In the genomic region with DNA sequence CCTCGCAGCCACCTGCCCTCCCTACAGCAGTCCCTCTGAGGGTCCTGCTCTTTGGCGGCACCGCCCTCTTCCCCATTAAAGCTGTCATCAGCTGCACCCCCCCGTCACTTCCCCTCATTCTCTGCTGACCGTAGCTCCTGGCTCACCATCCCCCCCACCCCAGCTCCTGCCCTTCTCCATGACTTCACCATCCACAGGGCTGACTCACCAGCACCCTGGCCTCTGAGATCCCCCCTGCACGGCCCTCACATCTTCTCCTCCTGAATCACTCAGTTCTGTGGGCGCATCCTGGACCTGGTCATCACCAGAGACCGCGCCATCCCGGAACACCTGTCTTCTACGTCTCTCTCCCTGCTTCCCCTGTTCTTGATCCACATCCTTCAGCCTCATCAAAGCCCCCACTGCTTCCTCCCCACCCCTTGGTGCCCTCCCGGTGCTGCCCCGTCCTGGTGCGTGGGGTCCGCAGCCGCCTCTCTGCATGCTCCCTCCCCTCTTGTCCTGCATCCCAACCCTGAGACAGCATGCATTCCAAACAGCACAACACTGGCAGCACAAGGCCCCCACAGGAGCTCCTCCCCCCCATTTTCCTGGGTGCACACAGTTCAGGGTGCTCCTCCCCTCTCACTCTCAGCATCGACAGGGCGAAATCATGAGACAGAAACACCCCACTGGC, we compare ENCODE assay signal across 24 cellular contexts. TPM values are rescaled to one million over a fixed set of nuclear protein-coding genes. Genes with fewer than 3 reads are reported as not detected.
DNase-seq lines count a peak whose midpoint lies in the region; ATAC-seq, FAIRE-seq and TF ChIP-seq lines count a peak whose summit lies in the region.
"Had no signal": no experiment of that assay in that cellular context is flagged by ENCODE, and none has a peak within 500 bp of the region (broad histone marks: within the 10 kb centered on the region; RNA-seq: fewer than 3 reads in every experiment).

No MANE protein-coding gene starts in this region.

- H3K4me2 ChIP-seq in HepG2 (ENCODE audit: low read depth, low read length) (no peak overlapping the region), astrocyte (ENCODE audit: low read length) (peak overlapping the region; percentile 66)
- H3K4me2 ChIP-seq: hepatocyte had no signal

- peak in 2 of 3 donors; percentile 26 to 49 for DNase-seq in right lobe of liver
- no peak for DNase-seq in HepG2 (ENCODE audit: low spot score)
- DNase-seq in astrocyte (ENCODE audit: low read depth): peak; percentile 65
- DNase-seq in kidney epithelial cell (ENCODE audit: low read depth): peak; percentile 26
- peak; percentile 89 for DNase-seq in urothelium cell line (ENCODE audit: low spot score)
- no peak for DNase-seq in DMS 273 (lab: John Stamatoyannopoulos, UW; ENCODE audit: unreplicated experiment)
- DNase-seq in GM10248 (ENCODE audit: extremely low spot score): no peak
- DNase-seq: activated CD4-positive, alpha-beta T cell treated with anti-CD3 and anti-CD28 coated beads for 4 hours; activated T-cell treated with anti-CD3 and anti-CD28 coated beads, Interleukin-2, amount 50 U/mL, for 24 hours; amniotic stem cell; cortex of kidney; NCI-H2081 treated with DMSO at 0.1 percent for 48 hours; NCI-H748 treated with DMSO at 0.1 percent for 48 hours; RPMI8226; stimulated activated CD4-positive, alpha-beta T cell treated with anti-CD3 and anti-CD28 coated beads, Interleukin-4, amount 100 ng/mL, for 4 hours had no signal

- no peaks in the 10 kb centered on the region for H3K9me3 ChIP-seq in right lobe of liver
- no peaks in the 10 kb centered on the region for H3K9me3 ChIP-seq in HepG2 (ENCODE audit: low read length)
- no peaks in the 10 kb centered on the region for H3K9me3 ChIP-seq in astrocyte (ENCODE audit: insufficient read depth, low read depth, low read length)
- H3K9me3 ChIP-seq: Caco-2, esophagus muscularis mucosa had no signal

- peaks cover 6% of the 10 kb centered on the region for H3K27me3 Mint-ChIP-seq in astrocyte (ENCODE audit: low read depth, unreplicated experiment)
- H3K27me3 Mint-ChIP-seq: activated T-cell treated with anti-CD3 and anti-CD28 coated beads, Interleukin-2, amount 50 U/mL, for 24 hours had no signal

- H3K9ac ChIP-seq in HepG2 (ENCODE audit: insufficient read depth, low read depth, low read length) (no peak overlapping the region), astrocyte (ENCODE audit: low read length) (peak overlapping the region; percentile 31)

- TF ChIP-seq EP300 in HepG2 (IDR thresholded peaks at IDR 0.05; ENCODE audit: low read depth in 2 of 2, low read length in 2 of 2) (no peak), HepG2 (CRISPR knock-in tag; IDR thresholded peaks at IDR 0.05; ENCODE audit: borderline replicate concordance) (no peak)

- no peak overlapping the region for H3K4me3 ChIP-seq in right lobe of liver
- H3K4me3 ChIP-seq in HepG2 (replicated peaks in 1 of 3; ENCODE audit: insufficient read depth in 1 of 3, low read depth in 2 of 3, low read length in 3 of 3): no peak overlapping the region
- no peak overlapping the region for H3K4me3 ChIP-seq in astrocyte (ENCODE audit: insufficient read depth, low read depth, low read length)
- no peak overlapping the region for H3K4me3 ChIP-seq in kidney epithelial cell (ENCODE audit: low read depth, low read length)
- H3K4me3 ChIP-seq: esophagus muscularis mucosa, hepatocyte had no signal

- no peak overlapping the region for H3K27ac ChIP-seq in right lobe of liver
- no peak overlapping the region for H3K27ac ChIP-seq in HepG2 (ENCODE audit: extremely low read length, insufficient read depth, low read length)
- H3K27ac ChIP-seq in astrocyte (ENCODE audit: low read depth, low read length): peak overlapping the region; percentile 38
- H3K27ac ChIP-seq: esophagus muscularis mucosa, hepatocyte had no signal

- peak overlapping the region; percentile 75 for H3K27ac Mint-ChIP-seq in astrocyte (ENCODE audit: unreplicated experiment)
- H3K27ac Mint-ChIP-seq: activated T-cell treated with anti-CD3 and anti-CD28 coated beads, Interleukin-2, amount 50 U/mL, for 24 hours; nephron; type B pancreatic cell had no signal

- H3K4me1 Mint-ChIP-seq in astrocyte (ENCODE audit: low read depth, unreplicated experiment): peaks cover 18% of the 10 kb centered on the region

- H3K9me3 Mint-ChIP-seq in astrocyte (ENCODE audit: unreplicated experiment): peaks cover 2% of the 10 kb centered on the region
- H3K9me3 Mint-ChIP-seq: activated T-cell treated with anti-CD3 and anti-CD28 coated beads, Interleukin-2, amount 50 U/mL, for 24 hours; nephron; type B pancreatic cell had no signal

- no peaks in the 10 kb centered on the region for H3K79me2 ChIP-seq in HepG2 (ENCODE audit: insufficient read depth, low read length)
- no peaks in the 10 kb centered on the region for H3K79me2 ChIP-seq in astrocyte (ENCODE audit: insufficient read depth, low read length)
- H3K79me2 ChIP-seq: hepatocyte had no signal

- 51% methylated on average over 17 of the region's 18 CpGs for WGBS in right lobe of liver (ENCODE audit: insufficient coverage, low coverage, low lambda C conversion rate, missing lambda C conversion rate)
- WGBS in HepG2 (ENCODE audit: low lambda C conversion rate): 36% methylated on average over 18 of the region's 18 CpGs

- H3K27me3 ChIP-seq in right lobe of liver: no peaks in the 10 kb centered on the region
- H3K27me3 ChIP-seq in HepG2 (ENCODE audit: control insufficient read depth in 1 of 2, insufficient read depth in 2 of 2, low read length in 2 of 2): peaks cover 7 to 36% of the 10 kb centered on the region in 2 experiments; a peak in 4 of 5 replicates
- no peaks in the 10 kb centered on the region for H3K27me3 ChIP-seq in astrocyte (ENCODE audit: insufficient read depth, low read length)
- H3K27me3 ChIP-seq in kidney epithelial cell (ENCODE audit: control insufficient read depth, insufficient read depth, low read length): peaks cover 2% of the 10 kb centered on the region
- H3K27me3 ChIP-seq: hepatocyte had no signal

- H4K20me1 ChIP-seq in HepG2 (ENCODE audit: insufficient read depth, low read length) (no peaks in the 10 kb centered on the region), astrocyte (ENCODE audit: insufficient read depth, low read length) (no peaks in the 10 kb centered on the region)

- POLR2A ChIA-PET in HepG2 (lab: Yijun Ruan, JAX) (no interaction called here), GM10248 (lab: Yijun Ruan, JAX) (interaction anchor here (0.7 kb wide), 1 partner anchor 22 kb away, joined by 3 read pairs; no protein-coding TSS in a partner anchor)

- TF ChIP-seq RAD21 in HepG2 (CRISPR knock-in tag; IDR thresholded peaks at IDR 0.05): no peak

- intact Hi-C loops in right lobe of liver (cut with DNase I) (no loop called here), HepG2 (cut with micrococcal nuclease; ENCODE audit: unreplicated experiment) (no loop called here)

- in situ Hi-C loops in HepG2 (cut with HindIII; ENCODE audit: extremely low pct_ligation_motif_present, low pct_unique_long_range_greater_than_20kb): no loop called here

- TF ChIP-seq CTCF in right lobe of liver (IDR thresholded peaks at IDR 0.05) (no peak), HepG2 (CRISPR knock-in tag; IDR thresholded peaks at IDR 0.05) (no peak), astrocyte (IDR thresholded peaks at IDR 0.05; ENCODE audit: insufficient read depth, low read depth, low read length) (no peak), kidney epithelial cell (IDR thresholded peaks at IDR 0.05; ENCODE audit: insufficient read depth, low read length, poor library complexity, severe bottlenecking) (no peak), GM10248 (IDR thresholded peaks at IDR 0.05; ENCODE audit: control extremely low read depth, extremely low read depth, low read depth, missing control alignments) (no peak)

- H2AFZ ChIP-seq in HepG2 (ENCODE audit: low read length) (no peak overlapping the region), astrocyte (ENCODE audit: low read depth, low read length) (peak overlapping the region; percentile 52)
- H2AFZ ChIP-seq: hepatocyte had no signal

- FAIRE-seq in HepG2 (lab: Jason Lieb, UNC): no peak
- no peak for FAIRE-seq in astrocyte (lab: Jason Lieb, UNC)
- no peak for FAIRE-seq in urothelium cell line (lab: Jason Lieb, UNC)

- H3K36me3 ChIP-seq in right lobe of liver (no peaks in the 10 kb centered on the region), HepG2 (replicated peaks in 1 of 2; ENCODE audit: control insufficient read depth in 1 of 2, insufficient read depth in 2 of 2, low read length in 2 of 2) (no peaks in the 10 kb centered on the region), astrocyte (ENCODE audit: insufficient read depth, low read length) (no peaks in the 10 kb centered on the region), kidney epithelial cell (ENCODE audit: control insufficient read depth, insufficient read depth, low read length) (no peaks in the 10 kb centered on the region)
- H3K36me3 ChIP-seq: esophagus muscularis mucosa had no signal

- peak overlapping the region; percentile 45 for H3K4me3 Mint-ChIP-seq in astrocyte (ENCODE audit: unreplicated experiment)
- H3K4me3 Mint-ChIP-seq: activated T-cell treated with anti-CD3 and anti-CD28 coated beads, Interleukin-2, amount 50 U/mL, for 24 hours; nephron; type B pancreatic cell had no signal

- CTCF ChIA-PET in HepG2 (lab: Yijun Ruan, JAX; ENCODE audit: low intra/inter-chr PET ratio, low total read pairs): no interaction called here
- CTCF ChIA-PET in GM10248 (lab: Yijun Ruan, JAX): no interaction called here

- H3K36me3 Mint-ChIP-seq in astrocyte (ENCODE audit: low read depth, unreplicated experiment): no peaks in the 10 kb centered on the region
- H3K36me3 Mint-ChIP-seq: type B pancreatic cell had no signal

- BruUV-seq in HepG2 (replicated peaks; lab: Mats Ljungman, UMichigan): no TSS peak

- peak in 2 of 4 donors; percentile 9 to 43 for ATAC-seq in right lobe of liver
- no peak for ATAC-seq in HepG2
- no peak for ATAC-seq in HG03175 (IDR thresholded peaks at IDR 0.05; ENCODE audit: unreplicated experiment)
- ATAC-seq: left lobe of liver, sciatic nerve had no signal

- TF ChIP-seq POLR2A in right lobe of liver (IDR thresholded peaks at IDR 0.05) (no peak), HepG2 (IDR thresholded peaks at IDR 0.05; ENCODE audit: insufficient read depth in 1 of 2, low read depth in 2 of 2, low read length in 2 of 2) (no peak)

- no peaks in the 10 kb centered on the region for H3K4me1 ChIP-seq in right lobe of liver
- no peaks in the 10 kb centered on the region for H3K4me1 ChIP-seq in HepG2 (ENCODE audit: insufficient read depth, low read length)
- peaks cover 4% of the 10 kb centered on the region for H3K4me1 ChIP-seq in astrocyte (ENCODE audit: insufficient read depth, low read length)
- H3K4me1 ChIP-seq: Caco-2 had no signal

RNA-seq across cellular contexts. Expression of a gene that starts 12.9 kb away (rescaled TPM):
- total RNA-seq in right lobe of liver (10 to 100 TPM in 1 of 6 experiments, 1 to 10 TPM in 5; 5.3 to 15.1 (median 8.0) TPM), HepG2 (2016; rRNA removed; fragmentation: Illumina TruSeq; extraction: Trizol) (not detected in 2 replicates), astrocyte (3.7 and 7.2 TPM in 2 replicates), kidney epithelial cell (1.1 and 2.6 TPM in 2 replicates)
- not detected in 2 replicates for total RNA-seq in HepG2 (2016; cell fraction: cytosol; rRNA removed; fragmentation: Illumina TruSeq; extraction: Trizol; ENCODE audit: low read depth)
- total RNA-seq in HepG2 (2016; cell fraction: insoluble cytoplasmic fraction; rRNA removed; fragmentation: Illumina TruSeq; extraction: Trizol): not detected in 2 replicates
- not detected in 2 replicates for total RNA-seq in HepG2 (2016; cell fraction: membrane; rRNA removed; fragmentation: Illumina TruSeq; extraction: Trizol)
- total RNA-seq in HepG2 (2016; cell fraction: nucleus; rRNA removed; fragmentation: Illumina TruSeq; extraction: Trizol): not detected in 2 replicates
- polyA plus RNA-seq in HepG2 (2011; rRNA removed): not detected in 2 replicates
- 0.01 and 0.04 TPM in 2 replicates for polyA plus RNA-seq in HepG2 (2011; cell fraction: cytosol; rRNA removed)
- polyA plus RNA-seq in HepG2 (2011; cell fraction: nucleus; rRNA removed): 0.10 and 0.19 TPM in 2 replicates
- polyA plus RNA-seq in HepG2 (2012): not detected in 2 replicates
- not detected in 2 replicates for polyA plus RNA-seq in HepG2 (2016; cell fraction: cytosol; fragmentation: Illumina TruSeq; extraction: Trizol; ENCODE audit: low read depth)
- polyA plus RNA-seq in HepG2 (2016; cell fraction: insoluble cytoplasmic fraction; fragmentation: Illumina TruSeq; extraction: Trizol; ENCODE audit: low read depth): not detected in 2 replicates
- not detected in 2 replicates for polyA plus RNA-seq in HepG2 (2016; cell fraction: membrane; fragmentation: Illumina TruSeq; extraction: Trizol; ENCODE audit: low read depth)
- not detected in 2 replicates for polyA plus RNA-seq in HepG2 (2016; cell fraction: nucleus; fragmentation: Illumina TruSeq; extraction: Trizol; ENCODE audit: insufficient read depth, low read depth)
- polyA minus RNA-seq in HepG2 (2011; rRNA and poly(A)+ RNA removed; ENCODE audit: low replicate concordance): not detected in 2 replicates
- not detected in 2 replicates for polyA minus RNA-seq in HepG2 (2011; cell fraction: cytosol; rRNA and poly(A)+ RNA removed)
- not detected in 2 replicates for polyA minus RNA-seq in HepG2 (2011; cell fraction: nucleus; rRNA and poly(A)+ RNA removed)
- total RNA-seq: Caco-2 had no signal

RNA-seq across cellular contexts. Expression of a gene that starts 45.2 kb away (rescaled TPM):
- 1 to 10 TPM in 1 of 6 experiments, under 1 TPM in 1, not detected in 4; 0.57 to 3.3 TPM for total RNA-seq in right lobe of liver
- not detected in 2 replicates for total RNA-seq in HepG2 (2016; rRNA removed; fragmentation: Illumina TruSeq; extraction: Trizol)
- total RNA-seq in HepG2 (2016; cell fraction: cytosol; rRNA removed; fragmentation: Illumina TruSeq; extraction: Trizol; ENCODE audit: low read depth): not detected in 2 replicates
- total RNA-seq in HepG2 (2016; cell fraction: insoluble cytoplasmic fraction; rRNA removed; fragmentation: Illumina TruSeq; extraction: Trizol): not detected in 2 replicates
- total RNA-seq in HepG2 (2016; cell fraction: membrane; rRNA removed; fragmentation: Illumina TruSeq; extraction: Trizol): not detected in 2 replicates
- not detected in 2 replicates for total RNA-seq in HepG2 (2016; cell fraction: nucleus; rRNA removed; fragmentation: Illumina TruSeq; extraction: Trizol)
- polyA plus RNA-seq in HepG2 (2011; rRNA removed): 0.17 TPM in 1 of 2 replicates, not detected in the other
- not detected in 2 replicates for polyA plus RNA-seq in HepG2 (2011; cell fraction: cytosol; rRNA removed)
- not detected in 2 replicates for polyA plus RNA-seq in HepG2 (2011; cell fraction: nucleus; rRNA removed)
- not detected in 2 replicates for polyA plus RNA-seq in HepG2 (2012)
- not detected in 2 replicates for polyA plus RNA-seq in HepG2 (2016; cell fraction: cytosol; fragmentation: Illumina TruSeq; extraction: Trizol; ENCODE audit: low read depth)
- polyA plus RNA-seq in HepG2 (2016; cell fraction: insoluble cytoplasmic fraction; fragmentation: Illumina TruSeq; extraction: Trizol; ENCODE audit: low read depth): not detected in 2 replicates
- not detected in 2 replicates for polyA plus RNA-seq in HepG2 (2016; cell fraction: membrane; fragmentation: Illumina TruSeq; extraction: Trizol; ENCODE audit: low read depth)
- polyA plus RNA-seq in HepG2 (2016; cell fraction: nucleus; fragmentation: Illumina TruSeq; extraction: Trizol; ENCODE audit: insufficient read depth, low read depth): not detected in 2 replicates
- polyA minus RNA-seq in HepG2 (2011; rRNA and poly(A)+ RNA removed; ENCODE audit: low replicate concordance): not detected in 2 replicates
- not detected in 2 replicates for polyA minus RNA-seq in HepG2 (2011; cell fraction: cytosol; rRNA and poly(A)+ RNA removed)
- polyA minus RNA-seq in HepG2 (2011; cell fraction: nucleus; rRNA and poly(A)+ RNA removed): not detected in 2 replicates
- not detected in 2 replicates for total RNA-seq in astrocyte
- 3.7 TPM in 1 of 2 replicates, not detected in the other for total RNA-seq in kidney epithelial cell
- total RNA-seq: Caco-2; hepatocyte; sciatic nerve; T-helper 1 cell treated with Interleukin-12 subunit alpha and Interleukin-12 subunit beta and Interleukin-4 antibody, amounts not matched to agents 30 ng/mL and 1 ng/mL, for 36 hours had no signal
- polyA plus RNA-seq: hepatocyte had no signal

Comparison
In these comparisons a context has a peak if more than half of its experiments do, and no peak if none do; other contexts are left out.
1. DNase-seq: peak in right lobe of liver (2 of 3), astrocyte (single experiment), kidney epithelial cell (single experiment) and urothelium cell line (single experiment); none in HepG2 (single experiment), DMS 273 (single experiment) and GM10248 (single experiment).